ENCODE assay signal across 11 cellular contexts in the genomic region with DNA sequence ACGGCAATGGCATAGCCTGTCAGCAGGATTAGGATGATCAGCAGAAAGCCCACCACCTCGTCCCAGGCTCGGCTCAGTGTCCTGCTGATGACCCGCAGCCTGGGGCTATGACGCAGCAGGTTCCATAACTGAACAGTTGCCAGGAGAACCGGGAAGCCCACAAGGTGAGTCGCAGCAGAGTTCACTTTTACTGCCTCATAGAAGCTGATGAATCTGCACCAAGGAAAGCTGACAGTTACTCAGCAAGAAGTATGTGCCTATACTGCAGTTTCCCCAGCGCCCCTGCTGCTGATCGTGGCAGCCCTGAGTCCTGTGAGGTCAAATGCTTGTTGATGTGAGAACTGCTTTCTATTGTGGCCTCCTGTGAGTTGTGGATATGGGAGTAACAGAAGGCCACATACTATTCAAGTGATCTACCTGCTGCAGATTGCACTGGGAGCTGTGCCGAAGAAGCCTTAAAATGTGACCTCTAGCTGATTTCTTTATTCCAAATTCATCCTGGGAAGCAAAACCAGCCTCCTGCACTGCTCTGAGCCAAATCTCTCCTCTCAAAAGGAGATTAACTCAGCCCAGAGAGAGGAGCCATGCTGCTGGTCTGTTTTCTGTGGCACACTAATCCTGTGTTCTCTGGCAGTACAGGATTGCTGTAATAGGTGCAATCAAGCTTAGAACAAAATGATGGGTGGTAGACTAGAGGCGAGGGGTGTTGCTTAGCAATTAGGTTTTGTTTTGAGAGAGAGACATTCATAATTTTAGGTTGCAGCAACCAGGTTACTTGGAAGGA. TPM values are rescaled to one million over a fixed set of nuclear protein-coding genes. Genes with fewer than 3 reads are reported as not detected.
DNase-seq lines count a peak whose midpoint lies in the region; ATAC-seq, FAIRE-seq and TF ChIP-seq lines count a peak whose summit lies in the region.
"Had no signal": no experiment of that assay in that cellular context is flagged by ENCODE, and none has a peak within 500 bp of the region (broad histone marks: within the 10 kb centered on the region; RNA-seq: fewer than 3 reads in every experiment).

No MANE protein-coding gene starts in this region.

- H3K4me1 ChIP-seq in H1 (replicated peaks in 1 of 4; ENCODE audit: control insufficient read depth in 3 of 4, insufficient read depth in 4 of 4, low read length in 3 of 4) (peaks cover 0 to 2% (median 0%) of the 10 kb centered on the region in 4 experiments; a peak in 3 of 7 replicates), parathyroid adenoma (peaks cover 14% of the 10 kb centered on the region)

- TF ChIP-seq POLR2A in H1 (IDR thresholded peaks at IDR 0.05; ENCODE audit: control extremely low read depth in 1 of 2, low read depth in 2 of 2, low read length in 2 of 2) = no peak

- no peak for TF ChIP-seq EP300 in H1 (IDR thresholded peaks at IDR 0.05; ENCODE audit: borderline replicate concordance in 1 of 2, low read depth in 2 of 2, low read length in 2 of 2)

- H2BK120ac ChIP-seq in H1 (replicated peaks; ENCODE audit: low read depth, low read length) = no peak overlapping the region

- TF ChIP-seq CTCF in H1 (IDR thresholded peaks at IDR 0.05; ENCODE audit: control extremely low read depth in 1 of 3, insufficient read depth in 1 of 3, low read depth in 1 of 3, low read length in 3 of 3) (no peak), parathyroid adenoma (IDR thresholded peaks at IDR 0.05) (no peak)

- no peak overlapping the region for H3K14ac ChIP-seq in H1 (ENCODE audit: insufficient read length)

- no peak overlapping the region for H4K8ac ChIP-seq in H1 (ENCODE audit: extremely low read depth, insufficient read depth, low read length)

- H2BK15ac ChIP-seq in H1 (ENCODE audit: low read length) = no peak overlapping the region

- H2AK5ac ChIP-seq in H1 (ENCODE audit: low read depth, low read length) = no peak overlapping the region

- no peak overlapping the region for H4K91ac ChIP-seq in H1 (replicated peaks; ENCODE audit: insufficient read length, low read length)

- H3K79me2 ChIP-seq in H1 (ENCODE audit: control insufficient read depth in 1 of 2, insufficient read depth in 2 of 2, low read length in 2 of 2) (peaks cover 0 to 9% of the 10 kb centered on the region in 2 experiments; a peak in 1 of 4 replicates), parathyroid adenoma (peaks cover 15% of the 10 kb centered on the region)

- no peaks in the 10 kb centered on the region for H3K79me1 ChIP-seq in H1 (ENCODE audit: low read depth, low read length)

- no peaks in the 10 kb centered on the region for H3K27me3 ChIP-seq in H1 (replicated peaks in 1 of 4; ENCODE audit: control insufficient read depth in 3 of 4, extremely low read depth in 1 of 4, insufficient read depth in 3 of 4, low read length in 3 of 4)
- H3K27me3 ChIP-seq in parathyroid adenoma (ENCODE audit: control insufficient read depth, insufficient read depth, low read length) = no peaks in the 10 kb centered on the region
- H3K27me3 ChIP-seq: body of pancreas had no signal

- peak; percentile 45 for DNase-seq in EL
- DNase-seq in NCI-H226 = peak; percentile 36
- DNase-seq in H1 (ENCODE audit: low read depth in 1 of 2, low spot score in 2 of 2) = no peak
- DNase-seq in NCI-H2171 (lab: John Stamatoyannopoulos, UW) = no peak
- DNase-seq: activated CD4-positive, alpha-beta T cell treated with anti-CD3 and anti-CD28 coated beads, Interleukin-2, amount 10 ng/mL, durations not matched to agents 24 days and 14 days; body of pancreas had no signal

- H3K4me2 ChIP-seq in H1 (ENCODE audit: insufficient read depth in 1 of 2, low read depth in 2 of 2, low read length in 2 of 2) (no peak overlapping the region), parathyroid adenoma (ENCODE audit: low read length) (no peak overlapping the region)
- H3K4me2 ChIP-seq: PC-9 had no signal

- POLR2A ChIA-PET in H1 (lab: Charles Lee; ENCODE audit: partially characterized antibody) = interaction anchor here (0.6 to 1.7 kb wide), 7 partner anchors 10 to 133 kb away, joined by 3 to 5 read pairs (median 3); a partner anchor contains a TSS

- H3K23me2 ChIP-seq in H1 (ENCODE audit: low read depth, low read length) = no peaks in the 10 kb centered on the region

- ATAC-seq in GM18907 (IDR thresholded peaks at IDR 0.05; ENCODE audit: unreplicated experiment) = no peak
- no peak for ATAC-seq in GM19467 (IDR thresholded peaks at IDR 0.05; ENCODE audit: unreplicated experiment)
- no peak for ATAC-seq in HG02938 (IDR thresholded peaks at IDR 0.05; ENCODE audit: unreplicated experiment)
- ATAC-seq: body of pancreas had no signal

- H3K9me3 ChIP-seq in H1 (ENCODE audit: insufficient read depth in 2 of 2, low read depth in 1 of 2, low read length in 1 of 2) (no peaks in the 10 kb centered on the region), parathyroid adenoma (ENCODE audit: control insufficient read depth, low read length) (no peaks in the 10 kb centered on the region)
- H3K9me3 ChIP-seq: body of pancreas had no signal

- H4K20me1 ChIP-seq in H1 (replicated peaks in 1 of 2; ENCODE audit: control insufficient read depth in 1 of 2, insufficient read depth in 2 of 2, low read length in 2 of 2) = peaks cover 3 to 9% of the 10 kb centered on the region in 2 experiments

- H3K4ac ChIP-seq in H1 (replicated peaks; ENCODE audit: insufficient read length, low read depth, low read length) = no peak overlapping the region

- TF ChIP-seq RAD21 in H1 (IDR thresholded peaks at IDR 0.05 in 1 of 2, conservative IDR thresholded peaks at IDR 0.05 in 1 of 2; ENCODE audit: low read depth in 2 of 2, low read length in 2 of 2) = no peak

- H4K5ac ChIP-seq in H1 (ENCODE audit: insufficient read length, low read depth, low read length) = no peak overlapping the region

- H2BK20ac ChIP-seq in H1 (ENCODE audit: low read length) = no peak overlapping the region

- no peak overlapping the region for H3K27ac ChIP-seq in H1 (ENCODE audit: low read depth, low read length)
- peak overlapping the region; percentile 44 for H3K27ac ChIP-seq in parathyroid adenoma
- H3K27ac ChIP-seq: body of pancreas, PC-9 had no signal

- H3K18ac ChIP-seq in H1 (ENCODE audit: extremely low read depth, low read length) = no peak overlapping the region

- no peak for FAIRE-seq in H1 (lab: Jason Lieb, UNC)

- no peak overlapping the region for H3K56ac ChIP-seq in H1 (replicated peaks; ENCODE audit: insufficient read length, low read depth, low read length)

- WGBS in H1 (ENCODE audit: extremely low coverage in 1 of 2, insufficient coverage in 1 of 2, insufficient read length in 1 of 2, insufficient replicate concordance in 2 of 2, low coverage in 1 of 2, low lambda C conversion rate in 2 of 2, missing lambda C conversion rate in 1 of 2), 2 experiments = 84% methylated on average over 11 of the region's 11 CpGs; no CpG with 5 or more reads in 1 of the 2 experiments

- H2AFZ ChIP-seq in H1 (ENCODE audit: low read length) (no peak overlapping the region), parathyroid adenoma (no peak overlapping the region)
- H2AFZ ChIP-seq: PC-9 had no signal

- no peak overlapping the region for H3K4me3 ChIP-seq in H1 (ENCODE audit: extremely low read depth in 1 of 4, insufficient read depth in 2 of 4, low read depth in 3 of 4, low read length in 4 of 4)
- H3K4me3 ChIP-seq in parathyroid adenoma (ENCODE audit: low read depth, low read length) = no peak overlapping the region
- H3K4me3 ChIP-seq: body of pancreas, PC-9 had no signal

- H2BK5ac ChIP-seq in H1 (ENCODE audit: low read depth, low read length) = no peak overlapping the region

- peaks cover 1 to 33% (median 12%) of the 10 kb centered on the region in 4 experiments; a peak in 6 of 8 replicates for H3K36me3 ChIP-seq in H1 (ENCODE audit: control insufficient read depth in 2 of 4, insufficient read depth in 4 of 4, low read length in 3 of 4)
- H3K36me3 ChIP-seq in parathyroid adenoma (ENCODE audit: control insufficient read depth, insufficient read depth, low read length) = no peaks in the 10 kb centered on the region

- no peak overlapping the region for H2BK12ac ChIP-seq in H1 (ENCODE audit: low read depth, low read length)

- CTCF ChIA-PET in H1 (lab: Charles Lee; ENCODE audit: partially characterized antibody) = interaction anchor here (1.4 to 2.3 kb wide), 2 partner anchors 27 to 30 kb away, joined by 3 to 20 read pairs; no protein-coding TSS in a partner anchor

- H3K9ac ChIP-seq in H1 (replicated peaks in 1 of 4; ENCODE audit: extremely low read depth in 1 of 4, low read depth in 3 of 4, low read length in 3 of 4) (no peak overlapping the region), parathyroid adenoma (no peak overlapping the region)

- no peak overlapping the region for H3K23ac ChIP-seq in H1 (ENCODE audit: insufficient read length)

TF ChIP-seq in H1, 55 proteins besides CTCF, POLR2A, EP300 and RAD21:
- TF ChIP-seq POLR2AphosphoS5 (IDR thresholded peaks at IDR 0.05; ENCODE audit: low read depth, low read length) = 0 out of 2 replicates have a peak, but pooled peaks have one; percentile 24
- no peak for TF ChIP-seq JUN (IDR thresholded peaks at IDR 0.05; ENCODE audit: low read depth, low read length)

RNA-seq across cellular contexts. Expression of a gene that starts 38.8 kb away (rescaled TPM):
- total RNA-seq in H1 (2021; fragmentation: NEBNext Ultra II Directional; extraction: Animal tissue kit (Norgen Biotek cat#: 25700)) = 245 and 248 TPM in 2 replicates
- polyA plus RNA-seq in H1 (2011; rRNA removed) = 163 and 190 TPM in 2 replicates
- polyA plus RNA-seq in H1 (2011; cell fraction: cytosol; rRNA removed) = 258 TPM
- 226 TPM for polyA plus RNA-seq in H1 (2011; cell fraction: nucleus; rRNA removed)
- polyA plus RNA-seq in H1 (2012, experiment 1 of 2) = 182 to 203 TPM (median 189 TPM) in 4 replicates
- 79.0 TPM for polyA plus RNA-seq in H1 (2012, experiment 2 of 2)
- polyA plus RNA-seq in H1 (2013, experiment 1 of 2) = 103 TPM
- 101 TPM for polyA plus RNA-seq in H1 (2013, experiment 2 of 2)
- polyA minus RNA-seq in H1 (2011; rRNA and poly(A)+ RNA removed) = 311 and 412 TPM in 2 replicates
- 98.5 TPM for polyA minus RNA-seq in H1 (2011; cell fraction: cytosol; rRNA and poly(A)+ RNA removed)
- 127 TPM for polyA minus RNA-seq in H1 (2011; cell fraction: nucleus; rRNA and poly(A)+ RNA removed)

RNA-seq across cellular contexts. Expression of a gene that starts 50.1 kb away (rescaled TPM):
- 13.6 and 14.1 TPM in 2 replicates for total RNA-seq in H1 (2021; fragmentation: NEBNext Ultra II Directional; extraction: Animal tissue kit (Norgen Biotek cat#: 25700))
- polyA plus RNA-seq in H1 (2011; rRNA removed) = 9.5 and 12.4 TPM in 2 replicates
- 13.4 TPM for polyA plus RNA-seq in H1 (2011; cell fraction: cytosol; rRNA removed)
- 16.8 TPM for polyA plus RNA-seq in H1 (2011; cell fraction: nucleus; rRNA removed)
- polyA plus RNA-seq in H1 (2012, experiment 1 of 2) = 9.8 to 11.9 TPM (median 10.4 TPM) in 4 replicates
- 10.7 TPM for polyA plus RNA-seq in H1 (2012, experiment 2 of 2)
- polyA plus RNA-seq in H1 (2013, experiment 1 of 2) = 6.8 TPM
- 6.1 TPM for polyA plus RNA-seq in H1 (2013, experiment 2 of 2)
- 7.1 and 8.1 TPM in 2 replicates for polyA minus RNA-seq in H1 (2011; rRNA and poly(A)+ RNA removed)
- polyA minus RNA-seq in H1 (2011; cell fraction: cytosol; rRNA and poly(A)+ RNA removed) = 7.2 TPM
- 11.2 TPM for polyA minus RNA-seq in H1 (2011; cell fraction: nucleus; rRNA and poly(A)+ RNA removed)

Comparison
In these comparisons a context has a peak if more than half of its experiments do, and no peak if none do; other contexts are left out.
1. DNase-seq: peak in EL (single experiment) and NCI-H226 (single experiment); none in H1 (0 of 2) and NCI-H2171 (single experiment).